1 cellular context compared by ENCODE assay signal in genomic region chr9:126688617-126689016, GRCh38.
TF ChIP-seq lines count a peak whose summit lies in the region.

No MANE protein-coding gene starts in this region.

TF ChIP-seq in H1, 55 proteins besides CTCF, POLR2A, EP300 and RAD21:
- TF ChIP-seq SIRT6 (IDR thresholded peaks at IDR 0.05; ENCODE audit: low read length) (no peak), BACH1 (IDR thresholded peaks at IDR 0.05; ENCODE audit: low read length) (no peak), SP1 (IDR thresholded peaks at IDR 0.05; ENCODE audit: low read depth, low read length) (no peak), EZH2 (IDR thresholded peaks at IDR 0.05; ENCODE audit: low read depth, low read length, severe bottlenecking) (no peak), RNF2 (IDR thresholded peaks at IDR 0.05; ENCODE audit: borderline replicate concordance, low read depth, low read length, missing control alignments, poor library complexity, severe bottlenecking) (no peak), JUN (IDR thresholded peaks at IDR 0.05; ENCODE audit: low read depth, low read length) (no peak), CEBPB (IDR thresholded peaks at IDR 0.05; ENCODE audit: low read depth, low read length) (no peak), CTBP2 (IDR thresholded peaks at IDR 0.05; ENCODE audit: borderline replicate concordance, insufficient read depth, insufficient read length, low read length) (no peak), SIN3A (conservative IDR thresholded peaks at IDR 0.05 in 1 of 2, IDR thresholded peaks at IDR 0.05 in 1 of 2; ENCODE audit: low read depth in 1 of 2, low read length in 2 of 2) (no peak)
